ENCODE assay signal across 2 cellular contexts in genomic region chr11:28649922-28650321, GRCh38.
A peak's percentile ranks its signal among the peaks of the same experiment; 100 is the strongest.
TF ChIP-seq lines count a peak whose summit lies in the region.

No MANE protein-coding gene starts in this region.

TF ChIP-seq in HEK293, 187 proteins besides CTCF, POLR2A, EP300 and RAD21 (continued from another document):
- TF ChIP-seq, protein P1, sequence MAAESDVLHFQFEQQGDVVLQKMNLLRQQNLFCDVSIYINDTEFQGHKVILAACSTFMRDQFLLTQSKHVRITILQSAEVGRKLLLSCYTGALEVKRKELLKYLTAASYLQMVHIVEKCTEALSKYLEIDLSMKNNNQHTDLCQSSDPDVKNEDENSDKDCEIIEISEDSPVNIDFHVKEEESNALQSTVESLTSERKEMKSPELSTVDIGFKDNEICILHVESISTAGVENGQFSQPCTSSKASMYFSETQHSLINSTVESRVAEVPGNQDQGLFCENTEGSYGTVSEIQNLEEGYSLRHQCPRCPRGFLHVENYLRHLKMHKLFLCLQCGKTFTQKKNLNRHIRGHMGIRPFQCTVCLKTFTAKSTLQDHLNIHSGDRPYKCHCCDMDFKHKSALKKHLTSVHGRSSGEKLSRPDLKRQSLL (tag by site-specific recombination; IDR thresholded peaks at IDR 0.05) = no peak
- TF ChIP-seq ZSCAN23 (tag by site-specific recombination; IDR thresholded peaks at IDR 0.05) = no peak
- no peak for TF ChIP-seq ZNF138 (tag by site-specific recombination; IDR thresholded peaks at IDR 0.05; ENCODE audit: borderline replicate concordance)
- no peak for TF ChIP-seq ZNF114 (tag by site-specific recombination; IDR thresholded peaks at IDR 0.05)
- TF ChIP-seq GLIS1 (tag by site-specific recombination; IDR thresholded peaks at IDR 0.05) = peak; percentile 61
- no peak for TF ChIP-seq YY1 (tag by site-specific recombination; IDR thresholded peaks at IDR 0.05)

TF ChIP-seq in GM23338, 12 proteins besides CTCF, POLR2A, EP300 and RAD21 (continued from another document):
- TF ChIP-seq ZNF462 (CRISPR knock-in tag; IDR thresholded peaks at IDR 0.05) (no peak), ZNF114 (CRISPR knock-in tag; IDR thresholded peaks at IDR 0.05) (no peak), ETS1 (IDR thresholded peaks at IDR 0.05) (no peak), NANOG (IDR thresholded peaks at IDR 0.05; ENCODE audit: borderline replicate concordance) (no peak), EZH2 (IDR thresholded peaks at IDR 0.05; ENCODE audit: low read depth, unreplicated experiment) (no peak), REST (IDR thresholded peaks at IDR 0.05; ENCODE audit: unreplicated experiment) (no peak), ZNF331 (CRISPR knock-in tag; IDR thresholded peaks at IDR 0.05; ENCODE audit: low read depth) (no peak), JUNB (IDR thresholded peaks at IDR 0.05; ENCODE audit: unreplicated experiment) (no peak), POLR2AphosphoS5 (IDR thresholded peaks at IDR 0.05; ENCODE audit: low read depth) (no peak), STAT1 (IDR thresholded peaks at IDR 0.05; ENCODE audit: unreplicated experiment) (no peak), CREB1 (CRISPR knock-in tag; IDR thresholded peaks at IDR 0.05; ENCODE audit: low read depth) (no peak)
